ENCODE assay signal across 8 cellular contexts in genomic region chr4:148435654-148436406, GRCh38.
"Had no signal": no experiment of that assay in that cellular context is flagged by ENCODE, and none has a peak within 500 bp of the region (broad histone marks: within the 10 kb centered on the region; RNA-seq: fewer than 3 reads in every experiment).

No MANE protein-coding gene starts in this region.

- H3K9me3 ChIP-seq: adrenal gland, stomach had no signal

- DNase-seq: activated CD4-positive, alpha-beta memory T cell treated with anti-CD3 and anti-CD28 coated beads, Interleukin-2, amount 10 ng/mL, durations not matched to agents 7 days and 5 days; activated CD4-positive, alpha-beta T cell treated with anti-CD3 and anti-CD28 coated beads for 36 hours; central memory CD4-positive, alpha-beta T cell; hippocampal formation; stimulated activated CD4-positive, alpha-beta T cell treated with anti-CD3 and anti-CD28 coated beads, Interleukin-15, amount 100 ng/mL, for 24 hours; stomach; WERI-Rb-1 had no signal

- H3K36me3 ChIP-seq: adrenal gland, WERI-Rb-1 had no signal

- H3K27me3 ChIP-seq: adrenal gland, stomach had no signal

- H3K27ac ChIP-seq: adrenal gland, WERI-Rb-1 had no signal

- H3K4me3 ChIP-seq: adrenal gland, stomach had no signal

- ATAC-seq: activated CD4-positive, alpha-beta T cell treated with anti-CD3 and anti-CD28 coated beads for 36 hours had no signal
